25 cellular contexts compared by ENCODE assay signal in the genomic region with DNA sequence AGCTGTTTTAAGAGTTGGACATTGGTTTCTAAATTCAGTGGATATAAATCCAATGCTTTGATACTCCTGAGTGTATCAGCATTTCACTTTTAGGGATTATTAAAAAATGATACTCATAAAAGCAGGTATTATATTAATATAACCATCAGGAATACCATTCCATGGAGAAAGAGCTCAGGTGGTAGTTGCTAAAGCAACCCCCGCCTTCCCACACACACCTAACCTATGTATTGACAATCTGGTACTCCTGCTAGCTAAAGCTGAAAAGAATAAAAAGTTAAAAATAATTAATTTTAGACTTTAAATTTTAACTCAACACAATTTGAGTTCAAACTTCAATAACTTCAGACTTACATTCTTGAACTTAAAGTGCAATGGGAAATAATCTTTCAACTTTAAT.
"Had no signal": no experiment of that assay in that cellular context is flagged by ENCODE, and none has a peak within 500 bp of the region (broad histone marks: within the 10 kb centered on the region; RNA-seq: fewer than 3 reads in every experiment).

No MANE protein-coding gene starts in this region.

- H3K27ac ChIP-seq: stomach, suprapubic skin, testis, thoracic aorta, thyroid gland, tibial artery, tibial nerve, transverse colon, upper lobe of left lung, upper lobe of right lung, uterus, vagina had no signal

- DNase-seq: stimulated activated CD4-positive, alpha-beta T cell treated with anti-CD3 and anti-CD28 coated beads, Interleukin-2, amount 100 ng/mL, for 48 hours; stimulated activated CD4-positive, alpha-beta T cell treated with anti-CD3 and anti-CD28 coated beads, Interleukin-4, amount 100 ng/mL, for 1 hour; stimulated activated CD4-positive, alpha-beta T cell treated with anti-CD3 and anti-CD28 coated beads, Interleukin-4, amount 100 ng/mL, for 24 hours; stimulated activated CD4-positive, alpha-beta T cell treated with anti-CD3 and anti-CD28 coated beads, Interleukin-4, amount 100 ng/mL, for 4 hours; stimulated activated CD8-positive, alpha-beta memory T cell treated with anti-CD3 and anti-CD28 coated beads, Interleukin-4, amount 100 ng/mL, for 48 hours; stimulated activated naive B cell treated with anti-CD40 and anti-IgM and Interleukin-4, amounts not matched to agents 10 μg/mL and 1 μg/mL and 100 μg/mL, for 72 hours; stimulated activated naive CD4-positive, alpha-beta T cell; stimulated activated naive CD4-positive, alpha-beta T cell treated with Interleukin-2 at 50 U/mL for 16 hours; stimulated activated naive CD8-positive, alpha-beta T cell treated with anti-CD3 and anti-CD28 coated beads, Interleukin-15, amount 100 ng/mL, for 72 hours; stimulated activated naive CD8-positive, alpha-beta T cell treated with anti-CD3 and anti-CD28 coated beads, Interleukin-15, Interleukin-2, amounts not matched to agents 100 U/mL and 50 U/mL, for 24 hours; stomach; testis; thyroid gland; tibial artery; transverse colon; trophoblast cell; upper lobe of left lung; upper lobe of right lung; uterus had no signal

- H3K9me3 ChIP-seq: suprapubic skin, testis, thoracic aorta, thyroid gland, tibial artery, transverse colon, upper lobe of left lung, upper lobe of right lung, uterus, vagina had no signal

- ATAC-seq: stimulated activated effector memory CD8-positive, alpha-beta T cell treated with anti-CD3 and anti-CD28 coated beads, Interleukin-12 subunit alpha, Interleukin-12 subunit beta, amount 100 ng/mL, for 72 hours; stimulated activated memory B cell treated with anti-CD40 and anti-IgM and Interleukin-4, amounts not matched to agents 10 μg/mL and 1 μg/mL and 100 μg/mL, for 72 hours; stimulated activated naive B cell treated with anti-CD40 and anti-IgM and Interleukin-4, amounts not matched to agents 10 μg/mL and 1 μg/mL and 100 μg/mL, for 72 hours; stimulated activated naive CD8-positive, alpha-beta T cell treated with anti-CD3 and anti-CD28 coated beads, Interleukin-15, amount 100 ng/mL, for 72 hours; stimulated activated naive CD8-positive, alpha-beta T cell treated with anti-CD3 and anti-CD28 coated beads, Interleukin-15, Interleukin-2, amounts not matched to agents 100 U/mL and 50 U/mL, for 24 hours; upper lobe of right lung had no signal

- H3K27me3 ChIP-seq: stomach, suprapubic skin, testis, thyroid gland, tibial artery, tibial nerve, transverse colon, upper lobe of left lung, upper lobe of right lung, uterus, vagina had no signal

- H3K4me1 ChIP-seq: stomach, suprapubic skin, testis, thyroid gland, tibial artery, tibial nerve, transverse colon, upper lobe of left lung, upper lobe of right lung, uterus, vagina had no signal

- H3K4me3 ChIP-seq: stomach, suprapubic skin, testis, thoracic aorta, thyroid gland, tibial artery, tibial nerve, transverse colon, upper lobe of left lung, upper lobe of right lung, uterus, vagina had no signal

- H3K36me3 ChIP-seq: stomach, suprapubic skin, thoracic aorta, thyroid gland, tibial artery, tibial nerve, transverse colon, upper lobe of left lung, upper lobe of right lung, uterus, vagina had no signal
